Comparison of ENCODE assay signal across 8 cellular contexts in genomic region chr14:39174560-39175444, GRCh38. TPM values are rescaled to one million over a fixed set of nuclear protein-coding genes. Genes with fewer than 3 reads are reported as not detected.
A peak's percentile ranks its signal among the peaks of the same experiment; 100 is the strongest.
DNase-seq lines count a peak whose midpoint lies in the region; ATAC-seq and TF ChIP-seq lines count a peak whose summit lies in the region.

PNN (plus strand) TSS chr14:39175254; CDS start chr14:39175280, 26 bp downstream.

- dilution Hi-C loops in mammary epithelial cell (cut with HindIII; ENCODE audit: low sequenced_read_pairs) = no loop called here

- H3K9me3 ChIP-seq in WERI-Rb-1 (ENCODE audit: severe bottlenecking) (no peaks in the 10 kb centered on the region), mammary epithelial cell (replicated peaks; ENCODE audit: insufficient read depth, low read length) (no peaks in the 10 kb centered on the region), iPS-20b (ENCODE audit: insufficient read depth, low read depth, low read length) (no peaks in the 10 kb centered on the region)

- H3K27me3 ChIP-seq in WERI-Rb-1 (ENCODE audit: insufficient read depth, low read depth, severe bottlenecking) (no peaks in the 10 kb centered on the region), mammary epithelial cell (ENCODE audit: insufficient read depth, low read length) (no peaks in the 10 kb centered on the region), iPS-20b (ENCODE audit: insufficient read depth, low read length) (no peaks in the 10 kb centered on the region)

- H3K27ac ChIP-seq in WERI-Rb-1 (peak within 1 kb of the TSS; percentile 96), mammary epithelial cell (ENCODE audit: insufficient read depth, low read depth, low read length) (peak within 1 kb of the TSS; percentile 91), iPS-20b (ENCODE audit: low read length) (peak within 1 kb of the TSS; percentile 97), skin epidermis (peak within 1 kb of the TSS; percentile 74 to 98 (median 93))

- H3K4me3 ChIP-seq in WERI-Rb-1 (ENCODE audit: low read depth, low read length) (peak within 1 kb of the TSS; percentile 99), mammary epithelial cell (replicated peaks in 1 of 3; ENCODE audit: insufficient read depth in 1 of 3, low read depth in 2 of 3, low read length in 3 of 3) (peak within 1 kb of the TSS; percentile 75 to 100 (median 87)), iPS-20b (ENCODE audit: low read length) (peak within 1 kb of the TSS; percentile 98), skin epidermis (peak within 1 kb of the TSS; percentile 84 to 97 (median 94))

- in situ Hi-C loops in ACHN (cut with HindIII; ENCODE audit: low pct_ligation_motif_present, low pct_unique_long_range_greater_than_20kb, low sequenced_read_pairs) = no loop called here
- in situ Hi-C loops in mammary epithelial cell (cut with MboI; ENCODE audit: low sequenced_read_pairs in 2 of 2) = loop anchor here (5.0 to 10.0 kb wide), 2 partner anchors 92 to 100 kb away; no protein-coding TSS in a partner anchor

- H3K4me2 ChIP-seq in mammary epithelial cell (ENCODE audit: insufficient read depth, low read depth, low read length) = peak within 1 kb of the TSS; percentile 77

- WGBS in mammary epithelial cell (ENCODE audit: low coverage, missing lambda C conversion rate) = 7% methylated on average over 27 of the region's 56 CpGs

- intact Hi-C loops in mammary epithelial cell (cut with micrococcal nuclease) = loop anchor here (1.0 to 5.0 kb wide), 3 partner anchors 42 to 258 kb away; partner anchors contain the start of gene FBXO33

- peak within 1 kb of the TSS; percentile 84 for H2AFZ ChIP-seq in mammary epithelial cell (ENCODE audit: low read depth, low read length)

- peaks cover 13% of the 10 kb centered on the region for H3K4me1 ChIP-seq in mammary epithelial cell (ENCODE audit: insufficient read depth, low read length)
- peaks cover 8% of the 10 kb centered on the region; the same call in 1 of the 2 replicates for H3K4me1 ChIP-seq in iPS-20b (ENCODE audit: insufficient read depth, low read length)

- peaks cover 47% of the 10 kb centered on the region for H3K36me3 ChIP-seq in WERI-Rb-1
- H3K36me3 ChIP-seq in mammary epithelial cell (ENCODE audit: insufficient read depth, low read length) = peaks cover 29% of the 10 kb centered on the region
- peaks cover 42% of the 10 kb centered on the region for H3K36me3 ChIP-seq in iPS-20b (ENCODE audit: insufficient read depth, low read depth, low read length)

- no peaks in the 10 kb centered on the region for H4K20me1 ChIP-seq in mammary epithelial cell (ENCODE audit: insufficient read depth, low read length)

- CTCF ChIA-PET in mammary epithelial cell (lab: Charles Lee; ENCODE audit: low non-redundant PET) = no interaction called here

- peak within 1 kb of the TSS; percentile 99 for H3K9ac ChIP-seq in mammary epithelial cell (ENCODE audit: insufficient read depth, low read length)
- H3K9ac ChIP-seq in iPS-20b (ENCODE audit: low read depth, low read length) = peak within 1 kb of the TSS; percentile 99

- DNase-seq in ACHN = peak; percentile 99
- peak; percentile 98 for DNase-seq in NCI-H2227 (lab: John Stamatoyannopoulos, UW; ENCODE audit: unreplicated experiment)
- DNase-seq in WERI-Rb-1 = peak; percentile 97
- DNase-seq in mammary epithelial cell = peak; percentile 100

- peaks cover 48% of the 10 kb centered on the region for H3K79me2 ChIP-seq in mammary epithelial cell (ENCODE audit: insufficient read depth, low read length)

- ATAC-seq in GM18873 (IDR thresholded peaks at IDR 0.05; ENCODE audit: low FRiP score, unreplicated experiment) (peak; percentile 95), HG03139 (IDR thresholded peaks at IDR 0.05; ENCODE audit: unreplicated experiment) (peak; percentile 93)

- no peak for TF ChIP-seq CTCF in WERI-Rb-1 (IDR thresholded peaks at IDR 0.05; ENCODE audit: low read depth, low read length)
- TF ChIP-seq CTCF in mammary epithelial cell (conservative IDR thresholded peaks at IDR 0.05 in 1 of 2, IDR thresholded peaks at IDR 0.05 in 1 of 2; ENCODE audit: extremely low read depth in 1 of 2, insufficient read depth in 1 of 2, low read depth in 1 of 2, low read length in 2 of 2) = no peak

- BruUV-seq in mammary epithelial cell (replicated peaks; lab: Mats Ljungman, UMichigan) = no TSS peak

RNA-seq across cellular contexts. Expression of gene PNN, which starts in this region (rescaled TPM):
- total RNA-seq in mammary epithelial cell = 10 to 100 TPM; 12.7 to 68.9 TPM
- polyA plus RNA-seq in mammary epithelial cell = 12.3 TPM
- 24.3 TPM for polyA minus RNA-seq in mammary epithelial cell

Comparison
In these comparisons a context has a peak if more than half of its experiments do, and no peak if none do; other contexts are left out.
1. Peak in every context shown above with its lines: DNase-seq, ATAC-seq, H3K4me3 ChIP-seq and H3K27ac ChIP-seq.